Comparison of ENCODE assay signal across 7 cellular contexts in genomic region chrX:19016614-19017013, GRCh38. TPM values are rescaled to one million over a fixed set of nuclear protein-coding genes. Genes with fewer than 3 reads are reported as not detected.
A peak's percentile ranks its signal among the peaks of the same experiment; 100 is the strongest.
DNase-seq lines count a peak whose midpoint lies in the region; ATAC-seq, FAIRE-seq and TF ChIP-seq lines count a peak whose summit lies in the region.
"Not testable (repeated sequence)": the region's sequence is repeated elsewhere in the genome, so short reads cannot be mapped to it uniquely, and the experiment has no call there.

No MANE protein-coding gene starts in this region.

- DNase-seq in A172 (ENCODE audit: low spot score) (peak; percentile 34), ELR (ENCODE audit: low read depth) (peak; percentile 26), IMR-90 (peak; percentile 6), PC-3 (peak; percentile 73), bronchial epithelial cell (ENCODE audit: low read depth) (peak; percentile 25), kidney tubule cell (ENCODE audit: low spot score) (peak; percentile 36)
- not testable (repeated sequence) for DNase-seq in RWPE2 (ENCODE audit: low spot score)

- H4K8ac ChIP-seq in IMR-90 (ENCODE audit: low read depth in 2 of 2, low read length in 2 of 2) = not testable (repeated sequence)

- POLR2A ChIA-PET in IMR-90 (lab: Charles Lee; ENCODE audit: unreplicated experiment); PC-3 (lab: Charles Lee; ENCODE audit: unreplicated experiment): not testable (repeated sequence)

- intact Hi-C loops in IMR-90 (cut with micrococcal nuclease) = not testable (repeated sequence)
- intact Hi-C loops in PC-3 (cut with micrococcal nuclease) = loop anchor here (1.0 to 5.0 kb wide), 4 partner anchors 30 to 318 kb away; partner anchors contain the start of gene ADGRG2

- not testable (repeated sequence) for H2AK5ac ChIP-seq in IMR-90 (ENCODE audit: low read depth, low read length)

- dilution Hi-C loops in IMR-90 (cut with HindIII; ENCODE audit: low sequenced_read_pairs, unreplicated experiment) = not testable (repeated sequence)

- not testable (repeated sequence) for H2BK15ac ChIP-seq in IMR-90 (ENCODE audit: low read depth, low read length)

- H3K36me3 ChIP-seq in IMR-90 (ENCODE audit: control insufficient read depth, insufficient read depth, low read length); PC-3 (ENCODE audit: low read depth, low read length); RWPE2 (ENCODE audit: low read depth); bronchial epithelial cell (ENCODE audit: control insufficient read depth, insufficient read depth, low read length): not testable (repeated sequence)

- H3K9me2 ChIP-seq in PC-3 (replicated peaks; ENCODE audit: low read length) = not testable (repeated sequence)

- not testable (repeated sequence) for H4K5ac ChIP-seq in IMR-90 (ENCODE audit: low read depth, low read length)

- H4K91ac ChIP-seq in IMR-90 (ENCODE audit: insufficient read depth, low read depth, low read length) = not testable (repeated sequence)

- H3K9me1 ChIP-seq in IMR-90 (ENCODE audit: insufficient read depth, low read length) = not testable (repeated sequence)

- not testable (repeated sequence) for ATAC-seq in IMR-90 (ENCODE audit: low read depth)
- ATAC-seq in PC-3 (peak; percentile 67), RWPE2 (ENCODE audit: low read depth) (0 out of 3 replicates have a peak, but pooled peaks have one; percentile 46)

- not testable (repeated sequence) for H3K9me3 ChIP-seq in IMR-90 (ENCODE audit: control insufficient read depth, insufficient read depth, low read length); PC-3 (ENCODE audit: low read length); RWPE2 (ENCODE audit: severe bottlenecking)

- H4K20me1 ChIP-seq in IMR-90 (ENCODE audit: insufficient read depth, low read length); PC-3 (ENCODE audit: low read length): not testable (repeated sequence)

- H3K56ac ChIP-seq in IMR-90 (ENCODE audit: extremely low read depth, insufficient read depth, low read length) = not testable (repeated sequence)

- H3K9ac ChIP-seq in IMR-90 (ENCODE audit: low read depth, low read length); PC-3 (ENCODE audit: low read length): not testable (repeated sequence)

- TF ChIP-seq RAD21 in IMR-90 (IDR thresholded peaks at IDR 0.05; ENCODE audit: low read length) = not testable (repeated sequence)

- not testable (repeated sequence) for H3K4ac ChIP-seq in IMR-90 (ENCODE audit: low read depth, low read length)

- H2AK9ac ChIP-seq in IMR-90 (replicated peaks; ENCODE audit: low read depth, low read length, poor library complexity) = not testable (repeated sequence)

- not testable (repeated sequence) for H3K27ac ChIP-seq in IMR-90 (ENCODE audit: insufficient read depth, low read length); PC-3 (ENCODE audit: low read length)
- peak overlapping the region; percentile 4 for H3K27ac ChIP-seq in RWPE2 (ENCODE audit: poor library complexity, severe bottlenecking)

- not testable (repeated sequence) for H2BK5ac ChIP-seq in IMR-90 (ENCODE audit: low read depth, low read length, poor library complexity, severe bottlenecking)

- not testable (repeated sequence) for TF ChIP-seq CTCF in IMR-90 (conservative IDR thresholded peaks at IDR 0.05; ENCODE audit: low read depth, low read length); PC-3 (conservative IDR thresholded peaks at IDR 0.05; ENCODE audit: low read depth, low read length); RWPE2 (IDR thresholded peaks at IDR 0.05; ENCODE audit: poor library complexity, severe bottlenecking); bronchial epithelial cell (IDR thresholded peaks at IDR 0.05; ENCODE audit: insufficient read depth, low read length, severe bottlenecking)

- H3K79me2 ChIP-seq in PC-3 (ENCODE audit: low read length) = not testable (repeated sequence)

- not testable (repeated sequence) for H3F3A ChIP-seq in PC-3 (ENCODE audit: low read length, unreplicated experiment)

- H3K27me3 ChIP-seq in IMR-90 (ENCODE audit: control insufficient read depth, insufficient read depth, low read length); PC-3 (ENCODE audit: low read length); RWPE2 (ENCODE audit: insufficient read depth, poor library complexity, severe bottlenecking); bronchial epithelial cell (ENCODE audit: control insufficient read depth, insufficient read depth, low read length): not testable (repeated sequence)

- not testable (repeated sequence) for H3K23ac ChIP-seq in IMR-90 (ENCODE audit: low read depth, low read length)

- H3K79me1 ChIP-seq in IMR-90 (ENCODE audit: low read depth in 1 of 2, low read length in 2 of 2) = not testable (repeated sequence)

- CTCF ChIA-PET in IMR-90 (lab: Yijun Ruan, JAX) (interaction anchor here (1.1 to 1.5 kb wide), 4 partner anchors 11 to 23 kb away, joined by 4 to 8 read pairs (median 4); no protein-coding TSS in a partner anchor), PC-3 (lab: Charles Lee) (interaction anchor here (0.5 to 2.8 kb wide), 2 partner anchors 317 to 619 kb away, joined by 3 to 14 read pairs; no protein-coding TSS in a partner anchor)

- TF ChIP-seq POLR2A in IMR-90 (IDR thresholded peaks at IDR 0.05; ENCODE audit: low read depth, low read length) = not testable (repeated sequence)

- not testable (repeated sequence) for H3K18ac ChIP-seq in IMR-90 (ENCODE audit: low read depth, low read length)

- not testable (repeated sequence) for H2BK120ac ChIP-seq in IMR-90 (ENCODE audit: low read depth, low read length)

- H2BK20ac ChIP-seq in IMR-90 (ENCODE audit: low read depth, low read length) = not testable (repeated sequence)

- H3K4me3 ChIP-seq in IMR-90 (ENCODE audit: insufficient read depth, low read depth, low read length); PC-3 (ENCODE audit: low read length); RWPE2 (ENCODE audit: severe bottlenecking); bronchial epithelial cell (ENCODE audit: low read depth, low read length): not testable (repeated sequence)

- not testable (repeated sequence) for H3K14ac ChIP-seq in IMR-90 (replicated peaks; ENCODE audit: low read depth, low read length)

- in situ Hi-C loops in IMR-90 (cut with MboI; ENCODE audit: low sequenced_read_pairs) = not testable (repeated sequence)

- BruUV-seq in IMR-90 (replicated peaks; lab: Mats Ljungman, UMichigan); PC-3 (replicated peaks; lab: Mats Ljungman, UMichigan): not testable (repeated sequence)

- not testable (repeated sequence) for H2AFZ ChIP-seq in IMR-90 (replicated peaks; ENCODE audit: low read length, poor library complexity); PC-3 (ENCODE audit: low read length)

- WGBS in IMR-90 (ENCODE audit: extremely low coverage in 2 of 2, insufficient read length in 1 of 2), 2 experiments = 83% methylated on average over 3 of the region's 8 CpGs; no CpG with 5 or more reads in 1 of the 2 experiments

- H3K4me2 ChIP-seq in IMR-90 (ENCODE audit: low read depth, low read length); PC-3 (ENCODE audit: low read length): not testable (repeated sequence)

- not testable (repeated sequence) for FAIRE-seq in bronchial epithelial cell (lab: Jason Lieb, UNC)

- not testable (repeated sequence) for H3K4me1 ChIP-seq in IMR-90 (ENCODE audit: control insufficient read depth, insufficient read depth, low read length); RWPE2 (ENCODE audit: insufficient read depth, poor library complexity, severe bottlenecking)
- peaks cover 13% of the 10 kb centered on the region for H3K4me1 ChIP-seq in PC-3 (ENCODE audit: insufficient read depth, low read length)

RNA-seq across cellular contexts. Expression of gene PHKA2, which starts 32.7 kb away (rescaled TPM):
- total RNA-seq in A172 (2014; rRNA removed; shearing (Covaris generic)) = 13.2 and 16.5 TPM in 2 replicates
- total RNA-seq in IMR-90 (2012; rRNA removed) (9.4 and 10.0 TPM in 2 replicates), PC-3 (2014; rRNA removed) (24.6 and 35.5 TPM in 2 replicates), bronchial epithelial cell (16.6 and 17.8 TPM in 2 replicates)
- 21.1 and 21.5 TPM in 2 replicates for polyA plus RNA-seq in IMR-90 (2012; rRNA removed)
- 7.0 and 12.9 TPM in 2 replicates for polyA plus RNA-seq in IMR-90 (2012; cell fraction: cytosol; rRNA removed)
- polyA plus RNA-seq in IMR-90 (2012; cell fraction: nucleus; rRNA removed; ENCODE audit: low replicate concordance) = 157 and 189 TPM in 2 replicates
